Comparison of ENCODE assay signal across 9 cellular contexts in genomic region chr11:128830290-128830813, GRCh38. TPM values are rescaled to one million over a fixed set of nuclear protein-coding genes. Genes with fewer than 3 reads are reported as not detected.
DNase-seq lines count a peak whose midpoint lies in the region; ATAC-seq and TF ChIP-seq lines count a peak whose summit lies in the region.
"Had no signal": no experiment of that assay in that cellular context is flagged by ENCODE, and none has a peak within 500 bp of the region (broad histone marks: within the 10 kb centered on the region; RNA-seq: fewer than 3 reads in every experiment).

No MANE protein-coding gene starts in this region.

- H3K4me3 Mint-ChIP-seq in activated naive CD4-positive, alpha-beta T cell treated with anti-CD3 and anti-CD28 coated beads for 36 hours = peak overlapping the region; percentile 35
- H3K4me3 Mint-ChIP-seq in activated naive CD8-positive, alpha-beta T cell = peak overlapping the region; percentile 69

- no peaks in the 10 kb centered on the region for H3K27me3 ChIP-seq in upper lobe of right lung
- H3K27me3 ChIP-seq: sigmoid colon had no signal

- no peaks in the 10 kb centered on the region for H3K36me3 Mint-ChIP-seq in activated naive CD4-positive, alpha-beta T cell treated with anti-CD3 and anti-CD28 coated beads for 36 hours (ENCODE audit: low read depth)
- H3K36me3 Mint-ChIP-seq in activated naive CD8-positive, alpha-beta T cell = no peaks in the 10 kb centered on the region

- TF ChIP-seq CTCF in upper lobe of right lung (IDR thresholded peaks at IDR 0.05) = no peak

- DNase-seq in activated naive CD4-positive, alpha-beta T cell treated with anti-CD3 and anti-CD28 coated beads for 36 hours = peak; percentile 34
- no peak for DNase-seq in activated naive CD4-positive, alpha-beta T cell treated with anti-CD3 and anti-CD28 coated beads, Interleukin-2, amount 50 U/mL, for 16 hours
- DNase-seq in upper lobe of right lung (no peak), hepatic stellate cell (ENCODE audit: low spot score) (no peak), DMS 273 (lab: John Stamatoyannopoulos, UW; ENCODE audit: unreplicated experiment) (no peak), NCI-H510A (lab: John Stamatoyannopoulos, UW) (no peak)

- CTCF ChIA-PET in activated naive CD4-positive, alpha-beta T cell treated with anti-CD3 and anti-CD28 coated beads for 36 hours (lab: Charles Lee) = interaction anchor here (0.7 to 4.3 kb wide), 53 partner anchors 9 to 798 kb away, joined by 3 to 36 read pairs (median 4); no protein-coding TSS in a partner anchor

- no peaks in the 10 kb centered on the region for H3K27me3 Mint-ChIP-seq in activated naive CD4-positive, alpha-beta T cell treated with anti-CD3 and anti-CD28 coated beads for 36 hours (ENCODE audit: low read depth)
- H3K27me3 Mint-ChIP-seq in activated naive CD8-positive, alpha-beta T cell = no peaks in the 10 kb centered on the region

- H3K9me3 Mint-ChIP-seq in activated naive CD4-positive, alpha-beta T cell treated with anti-CD3 and anti-CD28 coated beads for 36 hours = no peaks in the 10 kb centered on the region
- no peaks in the 10 kb centered on the region for H3K9me3 Mint-ChIP-seq in activated naive CD8-positive, alpha-beta T cell (ENCODE audit: low read depth)

- peak overlapping the region; percentile 24 for H3K27ac ChIP-seq in upper lobe of right lung
- H3K27ac ChIP-seq: sigmoid colon had no signal

- H3K4me3 ChIP-seq in upper lobe of right lung = no peak overlapping the region
- H3K4me3 ChIP-seq: sigmoid colon had no signal

- no peaks in the 10 kb centered on the region for H3K36me3 ChIP-seq in upper lobe of right lung
- H3K36me3 ChIP-seq: sigmoid colon had no signal

- peaks cover 14% of the 10 kb centered on the region for H3K4me1 ChIP-seq in upper lobe of right lung
- H3K4me1 ChIP-seq: sigmoid colon had no signal

- peaks cover 17% of the 10 kb centered on the region for H3K4me1 Mint-ChIP-seq in activated naive CD4-positive, alpha-beta T cell treated with anti-CD3 and anti-CD28 coated beads for 36 hours (ENCODE audit: low read depth)
- H3K4me1 Mint-ChIP-seq in activated naive CD8-positive, alpha-beta T cell (ENCODE audit: low read depth) = peaks cover 21% of the 10 kb centered on the region

- ATAC-seq in HG03521 (IDR thresholded peaks at IDR 0.05; ENCODE audit: unreplicated experiment) = peak; percentile 19
- no peak for ATAC-seq in upper lobe of right lung

- no peaks in the 10 kb centered on the region for H3K9me3 ChIP-seq in upper lobe of right lung
- H3K9me3 ChIP-seq: sigmoid colon had no signal

- peak overlapping the region; percentile 85 for H3K27ac Mint-ChIP-seq in activated naive CD4-positive, alpha-beta T cell treated with anti-CD3 and anti-CD28 coated beads for 36 hours
- peak overlapping the region; percentile 89 for H3K27ac Mint-ChIP-seq in activated naive CD8-positive, alpha-beta T cell

- intact Hi-C loops in activated naive CD4-positive, alpha-beta T cell treated with anti-CD3 and anti-CD28 coated beads for 36 hours (cut with micrococcal nuclease) = loop anchor here (1.0 to 2.0 kb wide), 6 partner anchors 280 to 592 kb away; no protein-coding TSS in a partner anchor
- intact Hi-C loops in upper lobe of right lung (cut with DNase I) = loop anchor here (10.0 kb wide), 1 partner anchor 206 kb away; no protein-coding TSS in a partner anchor

RNA-seq across cellular contexts. Expression of gene KCNJ1, which starts 36.7 kb away (rescaled TPM):
- total RNA-seq in activated naive CD4-positive, alpha-beta T cell treated with anti-CD3 and anti-CD28 coated beads for 36 hours = not detected
- 0.23 TPM for total RNA-seq in upper lobe of right lung
